12 cellular contexts compared by ENCODE assay signal in the genomic region with DNA sequence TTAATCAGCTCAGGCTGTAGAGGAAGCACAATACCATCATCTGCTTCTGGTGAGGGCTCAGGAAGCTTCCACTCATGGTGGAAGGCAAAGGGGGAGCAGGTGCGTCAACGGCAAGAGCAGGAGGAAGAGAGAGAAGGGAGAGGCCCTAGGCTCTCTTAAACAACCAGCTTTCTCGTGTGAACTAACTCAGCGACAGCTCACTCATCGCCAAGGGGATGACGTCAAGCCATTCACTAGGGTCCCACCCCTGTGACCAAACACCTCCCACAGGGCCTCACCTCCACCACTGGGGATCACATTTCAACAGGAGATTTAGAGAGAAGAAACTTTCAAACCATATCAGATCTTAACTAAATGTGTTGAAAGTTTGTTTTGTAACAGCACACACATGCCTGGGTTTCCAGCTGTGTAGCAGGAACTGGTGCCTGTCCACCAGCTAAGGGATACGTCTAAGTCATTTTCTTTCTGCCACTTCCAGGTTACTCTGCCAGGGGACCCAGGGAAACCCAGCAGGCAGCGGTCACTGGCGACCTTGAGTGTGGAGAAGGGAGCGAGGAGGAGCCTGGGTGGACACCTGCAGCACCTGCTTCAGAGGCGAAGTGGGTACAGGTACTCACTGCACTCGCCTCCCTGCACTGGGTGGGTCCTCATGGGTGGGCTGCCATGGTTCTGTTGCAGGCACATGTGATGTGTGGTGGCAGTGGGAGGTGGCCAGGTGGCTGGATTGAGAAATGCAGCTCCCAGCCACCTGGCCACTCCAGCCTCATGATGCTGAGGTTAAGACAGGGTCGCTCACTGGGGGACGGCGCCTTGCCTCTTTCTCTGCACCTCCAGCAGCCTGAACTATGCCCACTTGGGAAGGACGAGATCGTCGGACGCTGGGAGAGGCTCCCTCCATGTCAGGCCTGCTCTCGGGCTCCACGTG. TPM values are rescaled to one million over a fixed set of nuclear protein-coding genes. Genes with fewer than 3 reads are reported as not detected.
DNase-seq lines count a peak whose midpoint lies in the region; ATAC-seq and TF ChIP-seq lines count a peak whose summit lies in the region.
"Had no signal": no experiment of that assay in that cellular context is flagged by ENCODE, and none has a peak within 500 bp of the region (broad histone marks: within the 10 kb centered on the region; RNA-seq: fewer than 3 reads in every experiment).

No MANE protein-coding gene starts in this region.

- H3K9me3 Mint-ChIP-seq in progenitor cell of endocrine pancreas (ENCODE audit: low read depth): peaks cover 6% of the 10 kb centered on the region

- H3K27me3 Mint-ChIP-seq in progenitor cell of endocrine pancreas: peaks cover 3% of the 10 kb centered on the region

- peaks cover 22% of the 10 kb centered on the region for H3K4me1 Mint-ChIP-seq in progenitor cell of endocrine pancreas (ENCODE audit: low read depth)

- DNase-seq in SIG-M5 treated with dmso at 0.1 percent for 504 hours (lab: John Stamatoyannopoulos, UW; ENCODE audit: unreplicated experiment) (peak; percentile 10), SIG-M5 (lab: John Stamatoyannopoulos, UW) (no peak), NCI-H226 (peak; percentile 17), epithelial cell of prostate (ENCODE audit: low read depth, low spot score) (peak; percentile 76), progenitor cell of endocrine pancreas (ENCODE audit: low spot score, unreplicated experiment) (peak; percentile 9), C1 segment of cervical spinal cord (lab: John Stamatoyannopoulos, UW) (no peak)
- DNase-seq: amniotic stem cell, left cardiac atrium, psoas muscle had no signal

- ATAC-seq in HG03135 (IDR thresholded peaks at IDR 0.05; ENCODE audit: unreplicated experiment) (no peak), HG02610 (IDR thresholded peaks at IDR 0.05; ENCODE audit: unreplicated experiment) (no peak)
- ATAC-seq: psoas muscle had no signal

- H3K27ac ChIP-seq in epithelial cell of prostate: peak overlapping the region; percentile 47
- H3K27ac ChIP-seq: Peyer's patch, psoas muscle had no signal

- peak overlapping the region; percentile 79 for H3K27ac Mint-ChIP-seq in progenitor cell of endocrine pancreas

- no peaks in the 10 kb centered on the region for H3K36me3 Mint-ChIP-seq in progenitor cell of endocrine pancreas (ENCODE audit: insufficient read depth)

- no peak for TF ChIP-seq CTCF in progenitor cell of endocrine pancreas (IDR thresholded peaks at IDR 0.05; ENCODE audit: unreplicated experiment)

- H3K4me3 Mint-ChIP-seq in progenitor cell of endocrine pancreas (ENCODE audit: low read depth): peak overlapping the region; percentile 5

RNA-seq across cellular contexts. Expression of gene GPC1, which starts 8.4 kb away (rescaled TPM):
- 88.5 and 91.4 TPM in 2 replicates for total RNA-seq in progenitor cell of endocrine pancreas

Comparison
In these comparisons a context has a peak if more than half of its experiments do, and no peak if none do; other contexts are left out.
1. DNase-seq: peak in SIG-M5 treated with dmso at 0.1 percent for 504 hours (single experiment), NCI-H226 (single experiment), epithelial cell of prostate (single experiment) and progenitor cell of endocrine pancreas (single experiment); none in SIG-M5 (single experiment) and C1 segment of cervical spinal cord (0 of 14).